8 cellular contexts compared by ENCODE assay signal in genomic region chr2:200509608-200510433, GRCh38. TPM values are rescaled to one million over a fixed set of nuclear protein-coding genes. Genes with fewer than 3 reads are reported as not detected.
A peak's percentile ranks its signal among the peaks of the same experiment; 100 is the strongest.
DNase-seq lines count a peak whose midpoint lies in the region; ATAC-seq and TF ChIP-seq lines count a peak whose summit lies in the region.

Gene KCTD18, minus strand, starts transcription at chr2:200510068. Its CDS starts 3,052 bp downstream, at chr2:200507016.

- POLR2A ChIA-PET in CD4-positive, alpha-beta T cell (lab: Charles Lee), result interaction anchor here (0.6 to 2.5 kb wide), 7 partner anchors 13 to 605 kb away, joined by 3 to 15 read pairs (median 3); partner anchors contain the start of genes CLK1 and SGO2
- POLR2A ChIA-PET in activated CD4-positive, alpha-beta memory T cell treated with anti-CD3 and anti-CD28 coated beads, Interleukin-2, amount 10 ng/mL, durations not matched to agents 7 days and 5 days (lab: Charles Lee), result interaction anchor here (0.7 to 4.4 kb wide), 8 partner anchors 13 to 531 kb away, joined by 3 to 47 read pairs (median 4); partner anchors contain the start of gene SGO2

- H3K27ac Mint-ChIP-seq in CD4-positive, alpha-beta T cell, result peak within 1 kb of the TSS; percentile 91
- peak within 1 kb of the TSS; percentile 74 for H3K27ac Mint-ChIP-seq in activated CD4-positive, alpha-beta memory T cell treated with anti-CD3 and anti-CD28 coated beads, Interleukin-2, amount 10 ng/mL, durations not matched to agents 7 days and 5 days

- H3K27ac ChIP-seq in CD4-positive, alpha-beta T cell (ENCODE audit: low read depth, low read length), result peak within 1 kb of the TSS; percentile 54
- peak within 1 kb of the TSS in 58 of 59 donors; percentile 35 to 93 (median 83) for H3K27ac ChIP-seq in dorsolateral prefrontal cortex

- TF ChIP-seq POLR2A in lower leg skin (IDR thresholded peaks at IDR 0.05), result peak in 1 of 2 donors; percentile 58

- no peaks in the 10 kb centered on the region for H3K9me3 ChIP-seq in CD4-positive, alpha-beta T cell (ENCODE audit: control insufficient read depth, low read length)

- intact Hi-C loops in CD4-positive, alpha-beta T cell (cut with DNase I, micrococcal nuclease), result loop anchor here (1.0 to 5.0 kb wide), 4 partner anchors 14 to 302 kb away; partner anchors contain the start of gene BZW1 (in 1 of the 2)
- intact Hi-C loops in dorsolateral prefrontal cortex (cut with DNase I), result loop anchor here in 1 of 2 donors (5.0 kb wide), 1 partner anchor 77 kb away; the partner anchor contains the start of gene AOX1
- intact Hi-C loops in lower leg skin (cut with DNase I; ENCODE audit: low total_unique reads), result no loop called here

- peaks cover 27% of the 10 kb centered on the region for H3K36me3 Mint-ChIP-seq in CD4-positive, alpha-beta T cell (ENCODE audit: low read depth)
- H3K36me3 Mint-ChIP-seq in activated CD4-positive, alpha-beta memory T cell treated with anti-CD3 and anti-CD28 coated beads, Interleukin-2, amount 10 ng/mL, durations not matched to agents 7 days and 5 days (ENCODE audit: low read depth), result peaks cover 17% of the 10 kb centered on the region

- no peaks in the 10 kb centered on the region for H3K9me3 Mint-ChIP-seq in CD4-positive, alpha-beta T cell
- H3K9me3 Mint-ChIP-seq in activated CD4-positive, alpha-beta memory T cell treated with anti-CD3 and anti-CD28 coated beads, Interleukin-2, amount 10 ng/mL, durations not matched to agents 7 days and 5 days, result no peaks in the 10 kb centered on the region

- peak; percentile 72 for TF ChIP-seq CTCF in CD4-positive, alpha-beta T cell (IDR thresholded peaks at IDR 0.05)
- TF ChIP-seq CTCF in dorsolateral prefrontal cortex (IDR thresholded peaks at IDR 0.05 in 54 of 56, conservative IDR thresholded peaks at IDR 0.05 in 2 of 56; ENCODE audit: low read depth in 1 of 56, partially characterized antibody in 56 of 56) (peak; percentile 40 to 96 (median 80)), lower leg skin (IDR thresholded peaks at IDR 0.05) (peak in 1 of 3 donors; percentile 44)

- no peaks in the 10 kb centered on the region for H3K27me3 ChIP-seq in CD4-positive, alpha-beta T cell (ENCODE audit: control insufficient read depth, insufficient read depth, low read length)
- no peaks in the 10 kb centered on the region for H3K27me3 ChIP-seq in dorsolateral prefrontal cortex

- peaks cover 46% of the 10 kb centered on the region for H3K4me1 Mint-ChIP-seq in CD4-positive, alpha-beta T cell (ENCODE audit: low read depth)
- peaks cover 19% of the 10 kb centered on the region for H3K4me1 Mint-ChIP-seq in activated CD4-positive, alpha-beta memory T cell treated with anti-CD3 and anti-CD28 coated beads, Interleukin-2, amount 10 ng/mL, durations not matched to agents 7 days and 5 days

- H3K4me3 ChIP-seq in dorsolateral prefrontal cortex (peak within 1 kb of the TSS; percentile 59 to 94 (median 82)), lower leg skin (ENCODE audit: low read depth, poor library complexity, severe bottlenecking) (peak within 1 kb of the TSS; percentile 79)

- H3K4me3 Mint-ChIP-seq in CD4-positive, alpha-beta T cell, result peak within 1 kb of the TSS; percentile 95
- H3K4me3 Mint-ChIP-seq in activated CD4-positive, alpha-beta memory T cell treated with anti-CD3 and anti-CD28 coated beads, Interleukin-2, amount 10 ng/mL, durations not matched to agents 7 days and 5 days, result peak within 1 kb of the TSS; percentile 91

- CTCF ChIA-PET in CD4-positive, alpha-beta T cell (lab: Charles Lee), result interaction anchor here (0.7 to 2.4 kb wide), 14 partner anchors 11 to 597 kb away, joined by 3 to 31 read pairs (median 4); partner anchors contain the start of gene SGO2
- CTCF ChIA-PET in activated CD4-positive, alpha-beta memory T cell treated with anti-CD3 and anti-CD28 coated beads, Interleukin-2, amount 10 ng/mL, durations not matched to agents 7 days and 5 days (lab: Charles Lee), result interaction anchor here (0.7 to 6.0 kb wide), 10 partner anchors 11 to 536 kb away, joined by 3 to 51 read pairs (median 3); partner anchors contain the start of gene SGO2

- DNase-seq in CD4-positive, alpha-beta T cell, result peak; percentile 81 to 93 (median 89)
- peak; percentile 54 for DNase-seq in NCI-H82 treated with DMSO at 0.1 percent for 48 hours (lab: John Stamatoyannopoulos, UW; ENCODE audit: unreplicated experiment)
- peak; percentile 92 for DNase-seq in activated CD4-positive, alpha-beta memory T cell treated with anti-CD3 and anti-CD28 coated beads, Interleukin-2, amount 10 ng/mL, durations not matched to agents 7 days and 5 days
- DNase-seq in dorsolateral prefrontal cortex, result peak; percentile 81 to 96 (median 91)
- DNase-seq in lower leg skin (ENCODE audit: low spot score in 2 of 2), result peak; percentile 89 to 98
- peak; percentile 86 to 87 for DNase-seq in stimulated activated CD4-positive, alpha-beta T cell treated with anti-CD3 and anti-CD28 coated beads, Interleukin-4, amount 100 ng/mL, for 48 hours (ENCODE audit: low read depth in 2 of 2)

- ATAC-seq in CD4-positive, alpha-beta T cell (ENCODE audit: poor library complexity), result peak; percentile 99
- ATAC-seq in GM19395 (IDR thresholded peaks at IDR 0.05; ENCODE audit: unreplicated experiment), result peak; percentile 96
- peak; percentile 98 for ATAC-seq in HG03558 (IDR thresholded peaks at IDR 0.05; ENCODE audit: extremely low read depth, unreplicated experiment)

- WGBS in lower leg skin, 2 donors, result 0 to 1% methylated on average over 14 to 20 of the region's 78 CpGs

- H3K27me3 Mint-ChIP-seq in CD4-positive, alpha-beta T cell, result no peaks in the 10 kb centered on the region
- H3K27me3 Mint-ChIP-seq in activated CD4-positive, alpha-beta memory T cell treated with anti-CD3 and anti-CD28 coated beads, Interleukin-2, amount 10 ng/mL, durations not matched to agents 7 days and 5 days, result peaks cover 4% of the 10 kb centered on the region

RNA-seq across cellular contexts. Expression of gene KCTD18, which starts in this region (rescaled TPM):
- 10 to 100 TPM; 18.9 to 19.8 TPM for total RNA-seq in CD4-positive, alpha-beta T cell
- total RNA-seq in activated CD4-positive, alpha-beta memory T cell treated with anti-CD3 and anti-CD28 coated beads, Interleukin-2, amount 10 ng/mL, durations not matched to agents 7 days and 5 days, result 10 to 100 TPM; 17.5 to 18.8 TPM
- 10 to 100 TPM in 101 of 120 experiments, 1 to 10 TPM in 19; 8.4 to 19.0 (median 12.2) TPM for total RNA-seq in dorsolateral prefrontal cortex
- 10 to 100 TPM; 16.9 to 26.2 (median 21.9) TPM for total RNA-seq in lower leg skin

Comparison
In these comparisons a context has a peak if more than half of its experiments do, and no peak if none do; other contexts are left out.
1. Peak in every context shown above with its lines: DNase-seq, ATAC-seq, H3K4me3 ChIP-seq and H3K27ac ChIP-seq.